Comparison of ENCODE assay signal across 40 cellular contexts in genomic region chr2:185014076-185014475, GRCh38.
"Had no signal": no experiment of that assay in that cellular context is flagged by ENCODE, and none has a peak within 500 bp of the region (broad histone marks: within the 10 kb centered on the region; RNA-seq: fewer than 3 reads in every experiment).

No MANE protein-coding gene starts in this region.

- DNase-seq: activated effector memory CD4-positive, alpha-beta T cell treated with anti-CD3 and anti-CD28 coated beads, Interleukin-2, amount 50 U/mL, for 16 hours; activated effector memory CD4-positive, alpha-beta T cell treated with Interleukin-2 at 50 U/mL for 16 hours; activated gamma-delta T cell; activated gamma-delta T cell treated with Interleukin-2 at 50 U/mL for 16 hours; activated naive CD4-positive, alpha-beta T cell; activated naive CD4-positive, alpha-beta T cell treated with anti-CD3 and anti-CD28 coated beads for 36 hours; activated naive CD4-positive, alpha-beta T cell treated with anti-CD3 and anti-CD28 coated beads, Interleukin-2, amount 10 ng/mL, durations not matched to agents 7 days and 5 days; activated naive CD4-positive, alpha-beta T cell treated with anti-CD3 and anti-CD28 coated beads, Interleukin-2, amount 50 U/mL, for 16 hours; activated naive CD4-positive, alpha-beta T cell treated with Interleukin-2 at 50 U/mL for 16 hours; activated naive CD8-positive, alpha-beta T cell treated with anti-CD3 and anti-CD28 coated beads for 36 hours; activated naive CD8-positive, alpha-beta T cell treated with anti-CD3 and anti-CD28 coated beads, Interleukin-2, amount 10 ng/mL, durations not matched to agents 7 days and 5 days; activated naive CD8-positive, alpha-beta T cell treated with anti-CD3 and anti-CD28 coated beads, Interleukin-2, amount 50 U/mL, for 24 hours; activated T-cell treated with anti-CD3 and anti-CD28 coated beads, Interleukin-2, amount 50 U/mL, for 1 hour; activated T-cell treated with anti-CD3 and anti-CD28 coated beads, Interleukin-2, amount 50 U/mL, for 24 hours; activated T-cell treated with anti-CD3 and anti-CD28 coated beads, Interleukin-2, amount 50 U/mL, for 4 hours; activated T-cell treated with anti-CD3 and anti-CD28 coated beads, Interleukin-2, amount 50 U/mL, for 48 hours; activated T-cell treated with anti-CD3 and anti-CD28 coated beads, Interleukin-2, amount 50 U/mL, for 72 hours; adrenal gland; amniotic stem cell; amygdala; anterior cingulate cortex; aorta; body of pancreas; brain microvascular endothelial cell; caudate nucleus; central memory CD4-positive, alpha-beta T cell; cerebellar nuclear complex had no signal

- ATAC-seq: activated naive CD4-positive, alpha-beta T cell treated with anti-CD3 and anti-CD28 coated beads, Interleukin-2, amount 50 U/mL, for 72 hours; activated naive CD8-positive, alpha-beta T cell treated with anti-CD3 and anti-CD28 coated beads, Interleukin-2, amount 50 U/mL, for 24 hours; activated T-cell treated with anti-CD3 and anti-CD28 coated beads, Interleukin-2, amount 50 U/mL, for 4 hours; activated T-cell treated with anti-CD3 and anti-CD28 coated beads, Interleukin-2, amount 50 U/mL, for 72 hours; activated T-helper 17 cell treated with anti-CD3 and anti-CD28 coated beads, Interleukin-2, amount 50 U/mL, for 72 hours; body of pancreas had no signal

- FAIRE-seq: astrocyte, bronchial epithelial cell had no signal

- H3K4me1 Mint-ChIP-seq: activated naive CD4-positive, alpha-beta T cell treated with anti-CD3 and anti-CD28 coated beads, Interleukin-2, amount 10 ng/mL, durations not matched to agents 7 days and 5 days; activated naive CD4-positive, alpha-beta T cell treated with anti-CD3 and anti-CD28 coated beads, Interleukin-2, amount 50 U/mL, for 24 hours; activated naive CD8-positive, alpha-beta T cell treated with anti-CD3 and anti-CD28 coated beads for 36 hours; activated naive CD8-positive, alpha-beta T cell treated with anti-CD3 and anti-CD28 coated beads, Interleukin-2, amount 10 ng/mL, durations not matched to agents 7 days and 5 days; activated naive CD8-positive, alpha-beta T cell treated with anti-CD3 and anti-CD28 coated beads, Interleukin-2, amount 50 U/mL, for 24 hours; activated T-helper 17 cell treated with anti-CD3 and anti-CD28 coated beads, Interleukin-2, amount 50 U/mL, for 72 hours; brain; central memory CD8-positive, alpha-beta T cell had no signal

- H3K27ac ChIP-seq: adrenal gland, ascending aorta, body of pancreas, brain microvascular endothelial cell, breast epithelium, cardiac muscle cell had no signal

- H3K36me3 Mint-ChIP-seq: activated naive CD4-positive, alpha-beta T cell treated with anti-CD3 and anti-CD28 coated beads, Interleukin-2, amount 10 ng/mL, durations not matched to agents 7 days and 5 days; activated naive CD4-positive, alpha-beta T cell treated with anti-CD3 and anti-CD28 coated beads, Interleukin-2, amount 50 U/mL, for 24 hours; activated naive CD8-positive, alpha-beta T cell; activated naive CD8-positive, alpha-beta T cell treated with anti-CD3 and anti-CD28 coated beads, Interleukin-2, amount 10 ng/mL, durations not matched to agents 7 days and 5 days had no signal

- H3K4me3 Mint-ChIP-seq: activated naive CD4-positive, alpha-beta T cell treated with anti-CD3 and anti-CD28 coated beads for 36 hours; activated naive CD4-positive, alpha-beta T cell treated with anti-CD3 and anti-CD28 coated beads, Interleukin-2, amount 10 ng/mL, durations not matched to agents 7 days and 5 days; activated naive CD4-positive, alpha-beta T cell treated with anti-CD3 and anti-CD28 coated beads, Interleukin-2, amount 50 U/mL, for 24 hours; activated naive CD8-positive, alpha-beta T cell; activated naive CD8-positive, alpha-beta T cell treated with anti-CD3 and anti-CD28 coated beads for 36 hours; activated naive CD8-positive, alpha-beta T cell treated with anti-CD3 and anti-CD28 coated beads, Interleukin-2, amount 10 ng/mL, durations not matched to agents 7 days and 5 days; activated naive CD8-positive, alpha-beta T cell treated with anti-CD3 and anti-CD28 coated beads, Interleukin-2, amount 50 U/mL, for 24 hours; activated T-cell treated with anti-CD3 and anti-CD28 coated beads, Interleukin-2, amount 50 U/mL, for 24 hours; activated T-cell treated with anti-CD3 and anti-CD28 coated beads, Interleukin-2, amount 50 U/mL, for 4 hours; activated T-cell treated with anti-CD3 and anti-CD28 coated beads, Interleukin-2, amount 50 U/mL, for 72 hours; activated T-helper 1 cell treated with anti-CD3 and anti-CD28 coated beads, Interleukin-12 subunit alpha, Interleukin-12 subunit beta, Interleukin-2, Interleukin-4 antibody, amounts not matched to agents 30 ng/mL and 10 ng/mL and 1 ng/mL, durations not matched to agents 14 hours and 24 hours and 36 hours; activated T-helper 17 cell treated with anti-CD3 and anti-CD28 coated beads, Interleukin-2, amount 50 U/mL, for 72 hours; brain; central memory CD8-positive, alpha-beta T cell had no signal

- H3K27me3 ChIP-seq: adrenal gland, ascending aorta, body of pancreas, brain microvascular endothelial cell, breast epithelium, cardiac muscle cell had no signal

- H3K9me3 ChIP-seq: adrenal gland had no signal

- H3K4me3 ChIP-seq: adrenal gland, ascending aorta, body of pancreas, breast epithelium, cardiac muscle cell had no signal

- H3K4me1 ChIP-seq: adrenal gland, ascending aorta, body of pancreas, breast epithelium had no signal

- H3K27ac Mint-ChIP-seq: activated naive CD4-positive, alpha-beta T cell treated with anti-CD3 and anti-CD28 coated beads for 36 hours; activated naive CD4-positive, alpha-beta T cell treated with anti-CD3 and anti-CD28 coated beads, Interleukin-2, amount 10 ng/mL, durations not matched to agents 7 days and 5 days; activated naive CD4-positive, alpha-beta T cell treated with anti-CD3 and anti-CD28 coated beads, Interleukin-2, amount 50 U/mL, for 24 hours; activated naive CD4-positive, alpha-beta T cell treated with anti-CD3 and anti-CD28 coated beads, Interleukin-2, amount 50 U/mL, for 72 hours; activated naive CD8-positive, alpha-beta T cell; activated naive CD8-positive, alpha-beta T cell treated with anti-CD3 and anti-CD28 coated beads for 36 hours; activated naive CD8-positive, alpha-beta T cell treated with anti-CD3 and anti-CD28 coated beads, Interleukin-2, amount 10 ng/mL, durations not matched to agents 7 days and 5 days; activated naive CD8-positive, alpha-beta T cell treated with anti-CD3 and anti-CD28 coated beads, Interleukin-2, amount 50 U/mL, for 24 hours; activated T-cell treated with anti-CD3 and anti-CD28 coated beads, Interleukin-2, amount 50 U/mL, for 24 hours; activated T-cell treated with anti-CD3 and anti-CD28 coated beads, Interleukin-2, amount 50 U/mL, for 72 hours; activated T-helper 1 cell treated with anti-CD3 and anti-CD28 coated beads, Interleukin-12 subunit alpha, Interleukin-12 subunit beta, Interleukin-2, Interleukin-4 antibody, amounts not matched to agents 30 ng/mL and 10 ng/mL and 1 ng/mL, durations not matched to agents 14 hours and 24 hours and 36 hours; activated T-helper 17 cell treated with anti-CD3 and anti-CD28 coated beads, Interleukin-2, amount 50 U/mL, for 72 hours; activated T-helper 2 cell treated with anti-CD3 and anti-CD28 coated beads, Interferon-gamma antibody, Interleukin-2, Interleukin-4, amounts not matched to agents 10 μg/mL and 5 μg/mL and 100 μg/mL, durations not matched to agents 14 hours and 24 hours and 36 hours; brain had no signal

- H3K36me3 ChIP-seq: adrenal gland, ascending aorta, brain microvascular endothelial cell, breast epithelium, cardiac muscle cell had no signal

- H3K27me3 Mint-ChIP-seq: activated naive CD4-positive, alpha-beta T cell treated with anti-CD3 and anti-CD28 coated beads, Interleukin-2, amount 10 ng/mL, durations not matched to agents 7 days and 5 days; activated naive CD4-positive, alpha-beta T cell treated with anti-CD3 and anti-CD28 coated beads, Interleukin-2, amount 50 U/mL, for 24 hours; activated naive CD8-positive, alpha-beta T cell; activated naive CD8-positive, alpha-beta T cell treated with anti-CD3 and anti-CD28 coated beads for 36 hours; activated naive CD8-positive, alpha-beta T cell treated with anti-CD3 and anti-CD28 coated beads, Interleukin-2, amount 10 ng/mL, durations not matched to agents 7 days and 5 days; activated naive CD8-positive, alpha-beta T cell treated with anti-CD3 and anti-CD28 coated beads, Interleukin-2, amount 50 U/mL, for 24 hours; activated T-cell treated with anti-CD3 and anti-CD28 coated beads, Interleukin-2, amount 50 U/mL, for 24 hours; activated T-helper 17 cell treated with anti-CD3 and anti-CD28 coated beads, Interleukin-2, amount 50 U/mL, for 72 hours; central memory CD8-positive, alpha-beta T cell had no signal
